ENCODE assay signal across 17 cellular contexts in genomic region chr9:17824927-17825659, GRCh38.
"Had no signal": no experiment of that assay in that cellular context is flagged by ENCODE, and none has a peak within 500 bp of the region (broad histone marks: within the 10 kb centered on the region; RNA-seq: fewer than 3 reads in every experiment).

No MANE protein-coding gene starts in this region.

- ATAC-seq: activated T-helper 17 cell treated with anti-CD3 and anti-CD28 coated beads, Interleukin-2, amount 50 U/mL, for 72 hours; left colon; natural killer cell had no signal

- H3K4me1 Mint-ChIP-seq: activated CD4-positive, alpha-beta T cell treated with anti-CD3 and anti-CD28 coated beads, Interleukin-2, amount 10 ng/mL, durations not matched to agents 24 days and 14 days; activated T-helper 17 cell treated with anti-CD3 and anti-CD28 coated beads, Interleukin-2, amount 50 U/mL, for 72 hours; immature natural killer cell; natural killer cell had no signal

- H3K27ac Mint-ChIP-seq: activated CD4-positive, alpha-beta T cell treated with anti-CD3 and anti-CD28 coated beads, Interleukin-2, amount 10 ng/mL, durations not matched to agents 24 days and 14 days; activated T-helper 17 cell treated with anti-CD3 and anti-CD28 coated beads, Interleukin-2, amount 50 U/mL, for 72 hours; immature natural killer cell; natural killer cell; T-helper 1 cell treated with Interleukin-12 subunit alpha and Interleukin-12 subunit beta and Interleukin-4 antibody, amounts not matched to agents 30 μg/mL and 1 μg/mL, for 36 hours had no signal

- H3K27me3 ChIP-seq: testis had no signal

- H3K9me3 ChIP-seq: prostate gland, testis had no signal

- H3K4me3 Mint-ChIP-seq: activated CD4-positive, alpha-beta T cell treated with anti-CD3 and anti-CD28 coated beads, Interleukin-2, amount 10 ng/mL, durations not matched to agents 24 days and 14 days; activated T-helper 17 cell treated with anti-CD3 and anti-CD28 coated beads, Interleukin-2, amount 50 U/mL, for 72 hours; immature natural killer cell; natural killer cell; T-helper 1 cell treated with Interleukin-12 subunit alpha and Interleukin-12 subunit beta and Interleukin-4 antibody, amounts not matched to agents 30 μg/mL and 1 μg/mL, for 36 hours had no signal

- H3K27me3 Mint-ChIP-seq: activated CD4-positive, alpha-beta T cell treated with anti-CD3 and anti-CD28 coated beads, Interleukin-2, amount 10 ng/mL, durations not matched to agents 24 days and 14 days had no signal

- H3K4me3 ChIP-seq: coronary artery, prostate gland, SK-N-MC, testis had no signal

- H3K36me3 Mint-ChIP-seq: immature natural killer cell, natural killer cell had no signal

- DNase-seq: activated CD4-positive, alpha-beta T cell treated with anti-CD3 and anti-CD28 coated beads, Interleukin-2, amount 10 ng/mL, durations not matched to agents 24 days and 14 days; activated naive CD4-positive, alpha-beta T cell treated with anti-CD3 and anti-CD28 coated beads, Interleukin-2, amount 50 U/mL, for 16 hours; activated T-cell treated with anti-CD3 and anti-CD28 coated beads for 4 hours; effector CD4-positive, alpha-beta T cell; immature natural killer cell; left colon; mammary epithelial cell; natural killer cell; occipital lobe; stimulated activated CD4-positive, alpha-beta T cell treated with anti-CD3 and anti-CD28 coated beads, Interleukin-2, amount 100 ng/mL, for 48 hours; stimulated activated naive CD4-positive, alpha-beta T cell treated with Interleukin-2 at 50 U/mL for 16 hours had no signal

- H3K4me1 ChIP-seq: prostate gland had no signal

- H3K27ac ChIP-seq: prostate gland, SK-N-MC had no signal

- H3K36me3 ChIP-seq: prostate gland had no signal
